In genomic region chr20:4638826-4639225, GRCh38 we compare ENCODE assay signal across 27 cellular contexts.
"Had no signal": no experiment of that assay in that cellular context is flagged by ENCODE, and none has a peak within 500 bp of the region (broad histone marks: within the 10 kb centered on the region; RNA-seq: fewer than 3 reads in every experiment).

No MANE protein-coding gene starts in this region.

- DNase-seq: occipital lobe; ovary; posterior cingulate gyrus; psoas muscle; right cardiac atrium; right lobe of liver; sigmoid colon; small intestine; stimulated activated CD4-positive, alpha-beta T cell treated with anti-CD3 and anti-CD28 coated beads, Interleukin-15, amount 100 ng/mL, for 24 hours; stimulated activated CD4-positive, alpha-beta T cell treated with anti-CD3 and anti-CD28 coated beads, Interleukin-2, amount 100 ng/mL, for 24 hours; stimulated activated CD4-positive, alpha-beta T cell treated with anti-CD3 and anti-CD28 coated beads, Interleukin-2, amount 100 ng/mL, for 48 hours; stimulated activated CD4-positive, alpha-beta T cell treated with anti-CD3 and anti-CD28 coated beads, Interleukin-4, amount 100 ng/mL, for 24 hours; stimulated activated naive B cell treated with anti-CD40 and anti-IgM and Interleukin-4, amounts not matched to agents 10 μg/mL and 1 μg/mL and 100 μg/mL, for 72 hours; stimulated activated naive CD4-positive, alpha-beta T cell treated with Interleukin-2 at 50 U/mL for 16 hours; stomach; thyroid gland; trophoblast cell; upper lobe of left lung had no signal

- H3K36me3 Mint-ChIP-seq: neural progenitor cell; stimulated activated effector memory CD8-positive, alpha-beta T cell treated with anti-CD3 and anti-CD28 coated beads, Interleukin-12 subunit alpha, Interleukin-12 subunit beta, amount 100 ng/mL, for 72 hours; stimulated activated naive B cell treated with anti-CD40 and anti-IgM and Interleukin-4, amounts not matched to agents 10 μg/mL and 1 μg/mL and 100 μg/mL, for 72 hours had no signal

- H3K27ac ChIP-seq: neural progenitor cell, ovary, parathyroid adenoma, psoas muscle, right lobe of liver, sigmoid colon, stomach, thoracic aorta, thyroid gland, tibial nerve, upper lobe of left lung, vagina had no signal

- H2AFZ ChIP-seq: neural progenitor cell, parathyroid adenoma had no signal

- H3K27ac Mint-ChIP-seq: nephron; neural progenitor cell; progenitor cell of endocrine pancreas; stimulated activated effector memory CD8-positive, alpha-beta T cell treated with anti-CD3 and anti-CD28 coated beads, Interleukin-12 subunit alpha, Interleukin-12 subunit beta, amount 100 ng/mL, for 72 hours; stimulated activated naive B cell treated with anti-CD40 and anti-IgM and Interleukin-4, amounts not matched to agents 10 μg/mL and 1 μg/mL and 100 μg/mL, for 72 hours; stimulated activated naive CD8-positive, alpha-beta T cell treated with anti-CD3 and anti-CD28 coated beads, Interleukin-15, Interleukin-2, amounts not matched to agents 100 ng/mL and 50 ng/mL, for 24 hours had no signal

- H3K4me1 ChIP-seq: neural progenitor cell, parathyroid adenoma, psoas muscle, right lobe of liver, thyroid gland, tibial nerve, vagina had no signal

- H3K9me3 ChIP-seq: ovary, psoas muscle, right lobe of liver, sigmoid colon, stomach, thoracic aorta, thyroid gland, tibial nerve, upper lobe of left lung, vagina had no signal

- H3K79me2 ChIP-seq: parathyroid adenoma had no signal

- H3K4me2 ChIP-seq: neural progenitor cell had no signal

- H3K36me3 ChIP-seq: neural progenitor cell, ovary, right lobe of liver, sigmoid colon, stomach, thoracic aorta, thyroid gland, tibial nerve, upper lobe of left lung, vagina had no signal

- H3K4me3 ChIP-seq: neural progenitor cell, ovary, psoas muscle, right lobe of liver, sigmoid colon, stomach, thoracic aorta, thyroid gland, tibial nerve, upper lobe of left lung, vagina had no signal

- H3K9me3 Mint-ChIP-seq: stimulated activated effector memory CD8-positive, alpha-beta T cell treated with anti-CD3 and anti-CD28 coated beads, Interleukin-12 subunit alpha, Interleukin-12 subunit beta, amount 100 ng/mL, for 72 hours; stimulated activated naive CD8-positive, alpha-beta T cell treated with anti-CD3 and anti-CD28 coated beads, Interleukin-15, Interleukin-2, amounts not matched to agents 100 ng/mL and 50 ng/mL, for 24 hours had no signal

- H3K4me1 Mint-ChIP-seq: nephron; stimulated activated effector memory CD8-positive, alpha-beta T cell treated with anti-CD3 and anti-CD28 coated beads, Interleukin-12 subunit alpha, Interleukin-12 subunit beta, amount 100 ng/mL, for 72 hours; stimulated activated naive B cell treated with anti-CD40 and anti-IgM and Interleukin-4, amounts not matched to agents 10 μg/mL and 1 μg/mL and 100 μg/mL, for 72 hours had no signal

- H3K9ac ChIP-seq: neural progenitor cell, parathyroid adenoma had no signal

- ATAC-seq: psoas muscle; right cardiac atrium; right lobe of liver; stimulated activated effector memory CD8-positive, alpha-beta T cell treated with anti-CD3 and anti-CD28 coated beads, Interleukin-12 subunit alpha, Interleukin-12 subunit beta, amount 100 ng/mL, for 72 hours; stimulated activated naive B cell treated with anti-CD40 and anti-IgM and Interleukin-4, amounts not matched to agents 10 μg/mL and 1 μg/mL and 100 μg/mL, for 72 hours had no signal

- H3K27me3 ChIP-seq: neural progenitor cell, ovary, right lobe of liver, sigmoid colon, thyroid gland, tibial nerve, upper lobe of left lung, vagina had no signal

- H3K4me3 Mint-ChIP-seq: nephron; neural progenitor cell; stimulated activated effector memory CD8-positive, alpha-beta T cell treated with anti-CD3 and anti-CD28 coated beads, Interleukin-12 subunit alpha, Interleukin-12 subunit beta, amount 100 ng/mL, for 72 hours; stimulated activated naive B cell treated with anti-CD40 and anti-IgM and Interleukin-4, amounts not matched to agents 10 μg/mL and 1 μg/mL and 100 μg/mL, for 72 hours; stimulated activated naive CD8-positive, alpha-beta T cell treated with anti-CD3 and anti-CD28 coated beads, Interleukin-15, Interleukin-2, amounts not matched to agents 100 ng/mL and 50 ng/mL, for 24 hours had no signal
